In genomic region chr2:143704432-143705106, GRCh38 we compare ENCODE assay signal across 14 cellular contexts.
DNase-seq lines count a peak whose midpoint lies in the region; ATAC-seq and TF ChIP-seq lines count a peak whose summit lies in the region.
"Had no signal": no experiment of that assay in that cellular context is flagged by ENCODE, and none has a peak within 500 bp of the region (broad histone marks: within the 10 kb centered on the region; RNA-seq: fewer than 3 reads in every experiment).

No MANE protein-coding gene starts in this region.

- TF ChIP-seq POLR2A in vagina (IDR thresholded peaks at IDR 0.05), result no peak

- no peak overlapping the region for H3K4me3 ChIP-seq in vagina
- H3K4me3 ChIP-seq: A549, thoracic aorta had no signal

- H3K27ac Mint-ChIP-seq in activated CD8-positive, alpha-beta T cell treated with anti-CD3 and anti-CD28 coated beads for 36 hours, result peak overlapping the region; percentile 87
- H3K27ac Mint-ChIP-seq in activated CD8-positive, alpha-beta T cell treated with anti-CD3 and anti-CD28 coated beads, Interleukin-2, amount 10 ng/mL, durations not matched to agents 7 days and 5 days, result no peak overlapping the region
- peak overlapping the region; percentile 38 for H3K27ac Mint-ChIP-seq in stimulated activated effector memory CD8-positive, alpha-beta T cell treated with anti-CD3 and anti-CD28 coated beads, Interleukin-12 subunit alpha, Interleukin-12 subunit beta, amount 100 ng/mL, for 72 hours
- no peak overlapping the region for H3K27ac Mint-ChIP-seq in progenitor cell of endocrine pancreas

- no peak for DNase-seq in activated CD8-positive, alpha-beta T cell treated with anti-CD3 and anti-CD28 coated beads for 36 hours
- DNase-seq in activated CD8-positive, alpha-beta T cell treated with anti-CD3 and anti-CD28 coated beads, Interleukin-2, amount 10 ng/mL, durations not matched to agents 7 days and 5 days, result no peak
- no peak for DNase-seq in stimulated activated effector memory CD8-positive, alpha-beta T cell treated with anti-CD3 and anti-CD28 coated beads, Interleukin-12 subunit alpha, Interleukin-12 subunit beta, amount 100 ng/mL, for 72 hours (ENCODE audit: low spot score in 2 of 2)
- no peak for DNase-seq in vagina (ENCODE audit: extremely low spot score in 2 of 2)
- no peak for DNase-seq in posterior vena cava (ENCODE audit: low spot score)
- no peak for DNase-seq in progenitor cell of endocrine pancreas (ENCODE audit: low spot score, unreplicated experiment)
- DNase-seq: activated CD4-positive, CD25-positive, alpha-beta regulatory T cell treated with anti-CD3 and anti-CD28 coated beads, Interleukin-2, amount 50 U/mL, for 72 hours; aorta; naive thymus-derived CD8-positive, alpha-beta T cell; NCI-H187 treated with DMSO at 0.1 percent for 48 hours had no signal

- H3K9me3 Mint-ChIP-seq in activated CD8-positive, alpha-beta T cell treated with anti-CD3 and anti-CD28 coated beads for 36 hours, result peaks cover 9% of the 10 kb centered on the region
- H3K9me3 Mint-ChIP-seq in activated CD8-positive, alpha-beta T cell treated with anti-CD3 and anti-CD28 coated beads, Interleukin-2, amount 10 ng/mL, durations not matched to agents 7 days and 5 days (ENCODE audit: insufficient read depth), result peaks cover 4% of the 10 kb centered on the region
- peaks cover 4% of the 10 kb centered on the region for H3K9me3 Mint-ChIP-seq in stimulated activated effector memory CD8-positive, alpha-beta T cell treated with anti-CD3 and anti-CD28 coated beads, Interleukin-12 subunit alpha, Interleukin-12 subunit beta, amount 100 ng/mL, for 72 hours
- H3K9me3 Mint-ChIP-seq in progenitor cell of endocrine pancreas (ENCODE audit: low read depth), result no peaks in the 10 kb centered on the region

- no peaks in the 10 kb centered on the region for H3K27me3 ChIP-seq in vagina

- no peaks in the 10 kb centered on the region for H3K27me3 Mint-ChIP-seq in activated CD8-positive, alpha-beta T cell treated with anti-CD3 and anti-CD28 coated beads for 36 hours
- no peaks in the 10 kb centered on the region for H3K27me3 Mint-ChIP-seq in activated CD8-positive, alpha-beta T cell treated with anti-CD3 and anti-CD28 coated beads, Interleukin-2, amount 10 ng/mL, durations not matched to agents 7 days and 5 days (ENCODE audit: low read depth)
- peaks cover 7% of the 10 kb centered on the region for H3K27me3 Mint-ChIP-seq in progenitor cell of endocrine pancreas
- H3K27me3 Mint-ChIP-seq: naive thymus-derived CD8-positive, alpha-beta T cell had no signal

- peak; percentile 87 for ATAC-seq in activated CD8-positive, alpha-beta T cell treated with anti-CD3 and anti-CD28 coated beads for 36 hours
- ATAC-seq in activated CD8-positive, alpha-beta T cell treated with anti-CD3 and anti-CD28 coated beads, Interleukin-2, amount 10 ng/mL, durations not matched to agents 7 days and 5 days, result no peak
- ATAC-seq in HG02610 (IDR thresholded peaks at IDR 0.05; ENCODE audit: unreplicated experiment), result peak; percentile 92
- peak; percentile 52 for ATAC-seq in HG03521 (IDR thresholded peaks at IDR 0.05; ENCODE audit: unreplicated experiment)
- ATAC-seq in stimulated activated effector memory CD8-positive, alpha-beta T cell treated with anti-CD3 and anti-CD28 coated beads, Interleukin-12 subunit alpha, Interleukin-12 subunit beta, amount 100 ng/mL, for 72 hours, result peak; percentile 96
- ATAC-seq: A549; naive thymus-derived CD8-positive, alpha-beta T cell had no signal

- no peak for TF ChIP-seq CTCF in activated CD8-positive, alpha-beta T cell treated with anti-CD3 and anti-CD28 coated beads for 36 hours (IDR thresholded peaks at IDR 0.05)
- no peak for TF ChIP-seq CTCF in vagina (IDR thresholded peaks at IDR 0.05)
- no peak for TF ChIP-seq CTCF in progenitor cell of endocrine pancreas (IDR thresholded peaks at IDR 0.05; ENCODE audit: unreplicated experiment)

- no peak overlapping the region for H3K27ac ChIP-seq in vagina
- H3K27ac ChIP-seq: A549, thoracic aorta had no signal

- H3K9me3 ChIP-seq in vagina, result no peaks in the 10 kb centered on the region
- H3K9me3 ChIP-seq: A549, thoracic aorta had no signal

- H3K4me3 Mint-ChIP-seq in activated CD8-positive, alpha-beta T cell treated with anti-CD3 and anti-CD28 coated beads for 36 hours, result no peak overlapping the region
- no peak overlapping the region for H3K4me3 Mint-ChIP-seq in activated CD8-positive, alpha-beta T cell treated with anti-CD3 and anti-CD28 coated beads, Interleukin-2, amount 10 ng/mL, durations not matched to agents 7 days and 5 days
- H3K4me3 Mint-ChIP-seq in stimulated activated effector memory CD8-positive, alpha-beta T cell treated with anti-CD3 and anti-CD28 coated beads, Interleukin-12 subunit alpha, Interleukin-12 subunit beta, amount 100 ng/mL, for 72 hours, result peak overlapping the region; percentile 20
- no peak overlapping the region for H3K4me3 Mint-ChIP-seq in progenitor cell of endocrine pancreas (ENCODE audit: low read depth)

- peaks cover 41% of the 10 kb centered on the region for H3K4me1 Mint-ChIP-seq in activated CD8-positive, alpha-beta T cell treated with anti-CD3 and anti-CD28 coated beads for 36 hours (ENCODE audit: low read depth)
- no peaks in the 10 kb centered on the region for H3K4me1 Mint-ChIP-seq in activated CD8-positive, alpha-beta T cell treated with anti-CD3 and anti-CD28 coated beads, Interleukin-2, amount 10 ng/mL, durations not matched to agents 7 days and 5 days (ENCODE audit: low read depth)
- H3K4me1 Mint-ChIP-seq in stimulated activated effector memory CD8-positive, alpha-beta T cell treated with anti-CD3 and anti-CD28 coated beads, Interleukin-12 subunit alpha, Interleukin-12 subunit beta, amount 100 ng/mL, for 72 hours, result peaks cover 56% of the 10 kb centered on the region
- H3K4me1 Mint-ChIP-seq in progenitor cell of endocrine pancreas (ENCODE audit: low read depth), result peaks cover 11% of the 10 kb centered on the region

- no peaks in the 10 kb centered on the region for H3K36me3 ChIP-seq in vagina
- H3K36me3 ChIP-seq: thoracic aorta had no signal

- peaks cover 67% of the 10 kb centered on the region for H3K36me3 Mint-ChIP-seq in activated CD8-positive, alpha-beta T cell treated with anti-CD3 and anti-CD28 coated beads for 36 hours (ENCODE audit: low read depth)
- H3K36me3 Mint-ChIP-seq in activated CD8-positive, alpha-beta T cell treated with anti-CD3 and anti-CD28 coated beads, Interleukin-2, amount 10 ng/mL, durations not matched to agents 7 days and 5 days (ENCODE audit: low read depth), result peaks cover 64% of the 10 kb centered on the region
- peaks cover 54% of the 10 kb centered on the region for H3K36me3 Mint-ChIP-seq in stimulated activated effector memory CD8-positive, alpha-beta T cell treated with anti-CD3 and anti-CD28 coated beads, Interleukin-12 subunit alpha, Interleukin-12 subunit beta, amount 100 ng/mL, for 72 hours
- H3K36me3 Mint-ChIP-seq in progenitor cell of endocrine pancreas (ENCODE audit: insufficient read depth), result no peaks in the 10 kb centered on the region

- intact Hi-C loops in activated CD8-positive, alpha-beta T cell treated with anti-CD3 and anti-CD28 coated beads for 36 hours (cut with micrococcal nuclease), result no loop called here
- intact Hi-C loops in vagina (cut with DNase I) (no loop called here), posterior vena cava (cut with DNase I) (no loop called here)

- POLR2A ChIA-PET in activated CD8-positive, alpha-beta T cell treated with anti-CD3 and anti-CD28 coated beads for 36 hours (lab: Charles Lee), result interaction anchor here (1.0 kb wide), 1 partner anchor 25 kb away, joined by 4 read pairs; no protein-coding TSS in a partner anchor
- POLR2A ChIA-PET in activated CD8-positive, alpha-beta T cell treated with anti-CD3 and anti-CD28 coated beads, Interleukin-2, amount 10 ng/mL, durations not matched to agents 7 days and 5 days (lab: Charles Lee), result no interaction called here

- H3K4me1 ChIP-seq in vagina, result peaks cover 15% of the 10 kb centered on the region
- H3K4me1 ChIP-seq: A549 had no signal

- CTCF ChIA-PET in activated CD8-positive, alpha-beta T cell treated with anti-CD3 and anti-CD28 coated beads for 36 hours (lab: Charles Lee), result no interaction called here
- CTCF ChIA-PET in activated CD8-positive, alpha-beta T cell treated with anti-CD3 and anti-CD28 coated beads, Interleukin-2, amount 10 ng/mL, durations not matched to agents 7 days and 5 days (lab: Charles Lee), result no interaction called here

Comparison
In these comparisons a context has a peak if more than half of its experiments do, and no peak if none do; other contexts are left out.
1. H3K27ac Mint-ChIP-seq: peak in activated CD8-positive, alpha-beta T cell treated with anti-CD3 and anti-CD28 coated beads for 36 hours (single experiment) and stimulated activated effector memory CD8-positive, alpha-beta T cell treated with anti-CD3 and anti-CD28 coated beads, Interleukin-12 subunit alpha, Interleukin-12 subunit beta, amount 100 ng/mL, for 72 hours (single experiment); none in activated CD8-positive, alpha-beta T cell treated with anti-CD3 and anti-CD28 coated beads, Interleukin-2, amount 10 ng/mL, durations not matched to agents 7 days and 5 days (single experiment) and progenitor cell of endocrine pancreas (single experiment).